ENCODE assay signal across 12 cellular contexts in genomic region chr3:142576792-142577191, GRCh38. TPM values are rescaled to one million over a fixed set of nuclear protein-coding genes. Genes with fewer than 3 reads are reported as not detected.
DNase-seq lines count a peak whose midpoint lies in the region; ATAC-seq and TF ChIP-seq lines count a peak whose summit lies in the region.
"Had no signal": no experiment of that assay in that cellular context is flagged by ENCODE, and none has a peak within 500 bp of the region (broad histone marks: within the 10 kb centered on the region; RNA-seq: fewer than 3 reads in every experiment).

No MANE protein-coding gene starts in this region.

- POLR2A ChIA-PET in activated CD8-positive, alpha-beta T cell treated with anti-CD3 and anti-CD28 coated beads for 36 hours (lab: Charles Lee) = interaction anchor here (1.0 to 2.6 kb wide), 3 partner anchors 8 to 148 kb away, joined by 3 to 10 read pairs (median 4); partner anchors contain the start of gene PLS1

- H3K4me2 ChIP-seq in H9 (ENCODE audit: insufficient read depth, insufficient read length, low read length) (no peak overlapping the region), neuronal stem cell (ENCODE audit: insufficient read depth, low read length, poor library complexity, severe bottlenecking) (no peak overlapping the region)

- no peak overlapping the region for H3K56ac ChIP-seq in H9 (ENCODE audit: insufficient read length, low read depth, low read length)

- H3K36me3 ChIP-seq in BE2C (peaks cover 5% of the 10 kb centered on the region), neuronal stem cell (replicated peaks in 1 of 2; ENCODE audit: control insufficient read depth in 2 of 2, insufficient read depth in 2 of 2, low read length in 2 of 2) (peaks cover 0 to 7% of the 10 kb centered on the region in 2 donors)
- H3K36me3 ChIP-seq: upper lobe of right lung had no signal

- H3K9me3 ChIP-seq in BE2C (no peaks in the 10 kb centered on the region), H9 (ENCODE audit: control insufficient read depth, low read depth, low read length) (no peaks in the 10 kb centered on the region), neuronal stem cell (replicated peaks in 1 of 2; ENCODE audit: control insufficient read depth in 2 of 2, insufficient read depth in 1 of 2, low read depth in 1 of 2, low read length in 2 of 2) (no peaks in the 10 kb centered on the region)
- H3K9me3 ChIP-seq: upper lobe of right lung had no signal

- H3K4ac ChIP-seq in H9 (ENCODE audit: low read depth, low read length) = no peak overlapping the region
- no peak overlapping the region for H3K4ac ChIP-seq in neuronal stem cell (ENCODE audit: low read length)

- peaks cover 11% of the 10 kb centered on the region; the same call in 1 of the 2 replicates for H3K79me2 ChIP-seq in H9 (ENCODE audit: insufficient read depth, low read length)

- no peak overlapping the region for H4K91ac ChIP-seq in H9 (ENCODE audit: insufficient read length, low read depth, low read length)
- H4K91ac ChIP-seq in neuronal stem cell (ENCODE audit: low read depth, low read length, poor library complexity) = no peak overlapping the region

- TF ChIP-seq CTCF in BE2C (IDR thresholded peaks at IDR 0.05; ENCODE audit: low read depth, low read length) = no peak
- TF ChIP-seq CTCF in H9 (conservative IDR thresholded peaks at IDR 0.05) = no peak
- no peak for TF ChIP-seq CTCF in activated CD8-positive, alpha-beta T cell treated with anti-CD3 and anti-CD28 coated beads for 36 hours (IDR thresholded peaks at IDR 0.05)

- H3K27me3 Mint-ChIP-seq in H9 (ENCODE audit: low read depth) (no peaks in the 10 kb centered on the region), immature natural killer cell (ENCODE audit: low read depth in 3 of 3) (peaks cover 0 to 12% (median 8%) of the 10 kb centered on the region in 3 donors)
- no peaks in the 10 kb centered on the region for H3K27me3 Mint-ChIP-seq in activated CD8-positive, alpha-beta T cell treated with anti-CD3 and anti-CD28 coated beads for 36 hours

- H3K27ac Mint-ChIP-seq in H9 (no peak overlapping the region), immature natural killer cell (peak overlapping the region; percentile 91 to 99 (median 98))
- H3K27ac Mint-ChIP-seq in activated CD8-positive, alpha-beta T cell treated with anti-CD3 and anti-CD28 coated beads for 36 hours = peak overlapping the region; percentile 36

- H3K4me3 ChIP-seq in BE2C (ENCODE audit: low read depth, low read length) (peak overlapping the region; percentile 97), neuronal stem cell (ENCODE audit: low read length in 2 of 2) (no peak overlapping the region)

- H2BK15ac ChIP-seq in H9 (ENCODE audit: low read depth, low read length) = no peak overlapping the region
- no peak overlapping the region for H2BK15ac ChIP-seq in neuronal stem cell (ENCODE audit: low read length)

- no peak for ATAC-seq in activated CD8-positive, alpha-beta T cell treated with anti-CD3 and anti-CD28 coated beads for 36 hours
- ATAC-seq in GM19324 (IDR thresholded peaks at IDR 0.05; ENCODE audit: low FRiP score, unreplicated experiment) (no peak), HG02938 (IDR thresholded peaks at IDR 0.05; ENCODE audit: unreplicated experiment) (no peak)
- ATAC-seq: left ventricle myocardium superior, upper lobe of right lung had no signal

- H3K79me1 ChIP-seq in H9 (ENCODE audit: insufficient read depth, low read depth, low read length, poor library complexity, severe bottlenecking) (peaks cover 6% of the 10 kb centered on the region), neuronal stem cell (ENCODE audit: low read depth, low read length) (no peaks in the 10 kb centered on the region)

- H2AFZ ChIP-seq in H9 (ENCODE audit: low read length) (no peak overlapping the region), neuronal stem cell (ENCODE audit: low read length) (no peak overlapping the region)

- H3K27me3 ChIP-seq in BE2C (no peaks in the 10 kb centered on the region), H9 (ENCODE audit: insufficient read depth, low read length) (no peaks in the 10 kb centered on the region), neuronal stem cell (ENCODE audit: control insufficient read depth in 3 of 3, insufficient read depth in 3 of 3, low read depth in 1 of 3, low read length in 3 of 3) (no peaks in the 10 kb centered on the region)
- H3K27me3 ChIP-seq: upper lobe of right lung had no signal

- H3K23ac ChIP-seq in H9 (ENCODE audit: insufficient read length, low read depth, low read length) (no peak overlapping the region), neuronal stem cell (ENCODE audit: low read depth, low read length, poor library complexity) (no peak overlapping the region)

- H3K14ac ChIP-seq in H9 (ENCODE audit: insufficient read depth, low read length) (no peak overlapping the region), neuronal stem cell (ENCODE audit: low read length) (no peak overlapping the region)

- peaks cover 33 to 34% of the 10 kb centered on the region in 2 experiments for H3K4me1 Mint-ChIP-seq in H9
- peaks cover 47% of the 10 kb centered on the region for H3K4me1 Mint-ChIP-seq in activated CD8-positive, alpha-beta T cell treated with anti-CD3 and anti-CD28 coated beads for 36 hours (ENCODE audit: low read depth)
- peaks cover 55 to 64% of the 10 kb centered on the region in 2 donors for H3K4me1 Mint-ChIP-seq in immature natural killer cell

- H3K23me2 ChIP-seq in H9 (ENCODE audit: insufficient read length, low read depth, low read length, poor library complexity, severe bottlenecking) = peaks cover 5% of the 10 kb centered on the region

- no peak overlapping the region for H2AK5ac ChIP-seq in H9 (ENCODE audit: insufficient read length, low read length)
- H2AK5ac ChIP-seq in neuronal stem cell (ENCODE audit: low read depth, low read length) = no peak overlapping the region

- CTCF ChIA-PET in activated CD8-positive, alpha-beta T cell treated with anti-CD3 and anti-CD28 coated beads for 36 hours (lab: Charles Lee) = interaction anchor here (1.1 to 1.5 kb wide), 4 partner anchors 11 to 425 kb away, joined by 3 to 8 read pairs (median 4); partner anchors contain the start of gene U2SURP

- H3K9ac ChIP-seq in H9 (ENCODE audit: extremely low read depth, insufficient read length, low read length) = no peak overlapping the region
- H3K9ac ChIP-seq in neuronal stem cell (ENCODE audit: low read depth, low read length, poor library complexity) = no peak overlapping the region

- H4K8ac ChIP-seq in H9 (replicated peaks; ENCODE audit: insufficient read length, low read depth, low read length) (no peak overlapping the region), neuronal stem cell (ENCODE audit: low read depth, low read length) (no peak overlapping the region)

- no peaks in the 10 kb centered on the region for H4K20me1 ChIP-seq in H9 (ENCODE audit: control insufficient read depth, insufficient read depth, insufficient read length)

- H3K18ac ChIP-seq in H9 (ENCODE audit: insufficient read length, low read depth, low read length) = no peak overlapping the region
- H3K18ac ChIP-seq in neuronal stem cell (ENCODE audit: low read length) = no peak overlapping the region

- H2BK5ac ChIP-seq in H9 (ENCODE audit: insufficient read length, low read length) (no peak overlapping the region), neuronal stem cell (ENCODE audit: low read length) (no peak overlapping the region)

- H3K27ac ChIP-seq in H9 (ENCODE audit: insufficient read length, low read depth, low read length) = no peak overlapping the region
- no peak overlapping the region for H3K27ac ChIP-seq in neuronal stem cell (replicated peaks; ENCODE audit: low read length)
- H3K27ac ChIP-seq: upper lobe of right lung had no signal

- H2BK120ac ChIP-seq in H9 (ENCODE audit: low read depth, low read length, poor library complexity, severe bottlenecking) = no peak overlapping the region
- H2BK120ac ChIP-seq in neuronal stem cell (ENCODE audit: low read depth, low read length) = no peak overlapping the region

- H3K4me3 Mint-ChIP-seq in H9 (peak overlapping the region; percentile 92 to 94), immature natural killer cell (peak overlapping the region; percentile 89 to 99 (median 92))
- H3K4me3 Mint-ChIP-seq in activated CD8-positive, alpha-beta T cell treated with anti-CD3 and anti-CD28 coated beads for 36 hours = peak overlapping the region; percentile 98

- H3K9me3 Mint-ChIP-seq in H9 (no peaks in the 10 kb centered on the region), immature natural killer cell (no peaks in the 10 kb centered on the region)
- no peaks in the 10 kb centered on the region for H3K9me3 Mint-ChIP-seq in activated CD8-positive, alpha-beta T cell treated with anti-CD3 and anti-CD28 coated beads for 36 hours

- intact Hi-C loops in activated CD8-positive, alpha-beta T cell treated with anti-CD3 and anti-CD28 coated beads for 36 hours (cut with micrococcal nuclease) = loop anchor here (5.0 to 10.0 kb wide), 2 partner anchors 148 to 426 kb away; partner anchors contain the start of genes TRPC1 and U2SURP

- no peaks in the 10 kb centered on the region; the same call in 1 of the 2 replicates for H3K4me1 ChIP-seq in BE2C
- H3K4me1 ChIP-seq in H9 (ENCODE audit: insufficient read depth, low read length) = peaks cover 3% of the 10 kb centered on the region; the same call in 1 of the 2 replicates
- H3K4me1 ChIP-seq in neuronal stem cell (ENCODE audit: control insufficient read depth in 2 of 2, insufficient read depth in 1 of 2, low read depth in 1 of 2, low read length in 2 of 2) = peaks cover 0 to 5% of the 10 kb centered on the region in 2 donors

- no peak overlapping the region for H2BK20ac ChIP-seq in H9 (ENCODE audit: low read depth, low read length, poor library complexity, severe bottlenecking)

- H3T11ph ChIP-seq in H9 (ENCODE audit: low read length) = no peak overlapping the region

- no peak for DNase-seq in BE2C
- no peak for DNase-seq in H9
- no peak for DNase-seq in activated CD8-positive, alpha-beta T cell treated with anti-CD3 and anti-CD28 coated beads for 36 hours
- no peak for DNase-seq in immature natural killer cell
- no peak for DNase-seq in RKO (ENCODE audit: low spot score)
- no peak for DNase-seq in neuronal stem cell (ENCODE audit: low spot score)
- DNase-seq: left ventricle myocardium superior, NCI-H1417, NCI-H774, upper lobe of right lung had no signal

- H3K36me3 Mint-ChIP-seq in H9 (ENCODE audit: insufficient read depth in 1 of 3, low read depth in 3 of 3) (peaks cover 0 to 4% (median 3%) of the 10 kb centered on the region in 3 experiments; a peak in 2 of 7 replicates), immature natural killer cell (peaks cover 0 to 3% (median 0%) of the 10 kb centered on the region in 3 donors)
- peaks cover 22% of the 10 kb centered on the region for H3K36me3 Mint-ChIP-seq in activated CD8-positive, alpha-beta T cell treated with anti-CD3 and anti-CD28 coated beads for 36 hours (ENCODE audit: low read depth)

- H4K5ac ChIP-seq in H9 (ENCODE audit: insufficient read length, low read depth, low read length) = no peak overlapping the region

- no peak overlapping the region for H2BK12ac ChIP-seq in H9 (ENCODE audit: insufficient read length, low read depth, low read length)
- H2BK12ac ChIP-seq in neuronal stem cell (ENCODE audit: low read length) = no peak overlapping the region

RNA-seq across cellular contexts. Expression of gene ATR, which starts 1.7 kb away (rescaled TPM):
- polyA plus RNA-seq in BE2C (2012; ENCODE audit: insufficient read depth, insufficient read length, low read depth) = 36.4 TPM
- 15.6 and 15.8 TPM in 2 replicates for total RNA-seq in H9 (2021)
- 10 to 100 TPM; 34.2 to 39.0 TPM for total RNA-seq in activated CD8-positive, alpha-beta T cell treated with anti-CD3 and anti-CD28 coated beads for 36 hours
- 10 to 100 TPM in 2 of 3 donors, 1 to 10 TPM in 1; 9.8 to 14.4 (median 10.1) TPM for polyA plus RNA-seq in immature natural killer cell
- polyA plus RNA-seq in neuronal stem cell (2013, experiment 1 of 2) = 10.3 TPM
- polyA plus RNA-seq in neuronal stem cell (2013, experiment 2 of 2) = 10.8 TPM

RNA-seq across cellular contexts. Expression of gene PLS1, which starts 19.4 kb away (rescaled TPM):
- polyA plus RNA-seq in BE2C (2012; ENCODE audit: insufficient read depth, insufficient read length, low read depth) = 5.0 TPM
- total RNA-seq in H9 (2021) = 20.0 and 20.4 TPM in 2 replicates
- 1 to 10 TPM; 4.7 to 5.6 TPM for total RNA-seq in activated CD8-positive, alpha-beta T cell treated with anti-CD3 and anti-CD28 coated beads for 36 hours
- 1 to 10 TPM; 1.9 to 6.2 (median 5.4) TPM for polyA plus RNA-seq in immature natural killer cell
- 6.4 TPM for polyA plus RNA-seq in neuronal stem cell (2013, experiment 1 of 2)
- polyA plus RNA-seq in neuronal stem cell (2013, experiment 2 of 2) = 6.5 TPM

Comparison
In these comparisons a context has a peak if more than half of its experiments do, and no peak if none do; other contexts are left out.
1. H3K27ac Mint-ChIP-seq: peak in activated CD8-positive, alpha-beta T cell treated with anti-CD3 and anti-CD28 coated beads for 36 hours (single experiment) and immature natural killer cell (6 of 6); none in H9 (0 of 3).
2. Peak in every context shown above with its lines, with median percentiles within 50 percentile points of each other: H3K4me3 Mint-ChIP-seq.